1 cellular context compared by ENCODE assay signal in the genomic region with DNA sequence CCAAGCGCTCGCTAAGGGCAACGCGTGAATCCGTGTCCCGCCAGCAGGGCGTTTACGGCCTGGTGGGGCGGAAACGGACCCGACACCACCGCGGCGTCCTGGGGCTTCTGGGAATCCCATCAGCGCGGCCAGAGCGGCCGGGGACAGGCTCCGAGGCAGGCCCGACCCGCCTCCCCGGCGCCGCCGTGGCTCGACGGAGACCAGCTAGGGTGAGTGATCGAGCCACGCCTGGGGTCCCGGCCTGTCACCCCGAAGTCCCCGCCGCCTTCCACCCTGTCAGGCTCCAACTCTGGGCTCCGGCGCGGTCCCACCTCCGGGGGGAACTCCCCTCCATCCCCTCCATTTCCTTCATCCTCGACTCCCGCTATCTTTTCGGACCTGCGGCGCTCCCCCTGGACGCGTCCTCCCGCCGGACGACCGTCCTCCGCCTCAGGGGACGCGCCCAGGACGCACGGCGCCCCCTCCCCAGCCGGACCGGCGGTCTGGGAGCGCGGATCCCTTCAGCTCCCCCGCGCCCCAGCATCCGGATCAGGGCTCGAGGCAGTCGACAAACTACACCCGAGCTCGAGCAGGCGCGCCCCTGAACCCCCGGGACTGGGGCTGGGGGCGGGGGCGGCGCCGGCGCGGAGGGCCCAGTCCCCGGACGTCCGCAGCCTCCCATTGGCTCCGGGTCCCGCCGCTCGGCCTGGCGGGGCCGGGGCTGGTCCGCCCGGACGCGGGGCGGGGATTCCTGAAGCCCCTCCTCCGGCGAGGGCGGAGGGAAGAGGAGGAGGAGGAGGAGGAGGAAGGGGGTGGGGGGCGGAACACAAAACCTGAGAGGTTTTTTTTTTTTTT.
TF ChIP-seq lines count a peak whose summit lies in the region.

No MANE protein-coding gene starts in this region.

TF ChIP-seq in K562, 482 proteins besides CTCF, POLR2A, EP300 and RAD21 (continued from another document and continues in another):
- TF ChIP-seq, protein P1, sequence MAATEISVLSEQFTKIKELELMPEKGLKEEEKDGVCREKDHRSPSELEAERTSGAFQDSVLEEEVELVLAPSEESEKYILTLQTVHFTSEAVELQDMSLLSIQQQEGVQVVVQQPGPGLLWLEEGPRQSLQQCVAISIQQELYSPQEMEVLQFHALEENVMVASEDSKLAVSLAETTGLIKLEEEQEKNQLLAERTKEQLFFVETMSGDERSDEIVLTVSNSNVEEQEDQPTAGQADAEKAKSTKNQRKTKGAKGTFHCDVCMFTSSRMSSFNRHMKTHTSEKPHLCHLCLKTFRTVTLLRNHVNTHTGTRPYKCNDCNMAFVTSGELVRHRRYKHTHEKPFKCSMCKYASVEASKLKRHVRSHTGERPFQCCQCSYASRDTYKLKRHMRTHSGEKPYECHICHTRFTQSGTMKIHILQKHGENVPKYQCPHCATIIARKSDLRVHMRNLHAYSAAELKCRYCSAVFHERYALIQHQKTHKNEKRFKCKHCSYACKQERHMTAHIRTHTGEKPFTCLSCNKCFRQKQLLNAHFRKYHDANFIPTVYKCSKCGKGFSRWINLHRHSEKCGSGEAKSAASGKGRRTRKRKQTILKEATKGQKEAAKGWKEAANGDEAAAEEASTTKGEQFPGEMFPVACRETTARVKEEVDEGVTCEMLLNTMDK (IDR thresholded peaks at IDR 0.05; ENCODE audit: borderline replicate concordance, insufficient read depth, low read depth, low read length, poor library complexity, severe bottlenecking) = peak; percentile 24
- TF ChIP-seq ZNF253 (CRISPR knock-in tag; conservative IDR thresholded peaks at IDR 0.05) (no peak), ELF1 (tag; IDR thresholded peaks at IDR 0.05) (no peak), BCOR (IDR thresholded peaks at IDR 0.05) (0 out of 2 replicates have a peak, but pooled peaks have one; percentile 41), CBX8 (IDR thresholded peaks at IDR 0.05; ENCODE audit: borderline replicate concordance, extremely low read depth, low read depth, low read length, poor library complexity, severe bottlenecking) (no peak), KHSRP (IDR thresholded peaks at IDR 0.05) (no peak), U2AF2 (optimal IDR thresholded peaks at IDR 0.05; ENCODE audit: low read depth, low read length) (no peak), ZNF785 (CRISPR knock-in tag; IDR thresholded peaks at IDR 0.05) (no peak), SAFB2 (IDR thresholded peaks at IDR 0.05; ENCODE audit: borderline replicate concordance, low read depth, low read length, severe bottlenecking) (no peak), CCNT2 (IDR thresholded peaks at IDR 0.05; ENCODE audit: borderline replicate concordance, extremely low read depth, insufficient read length, low read depth, low read length) (peak; percentile 71), NBN (IDR thresholded peaks at IDR 0.05; ENCODE audit: low read depth) (no peak), PRMT5 (CRISPR knock-in tag; IDR thresholded peaks at IDR 0.05) (no peak; the same call in 1 of the 2 replicates), ZSCAN29 (IDR thresholded peaks at IDR 0.05) (no peak; the same call in 1 of the 2 replicates), POLR3G (IDR thresholded peaks at IDR 0.05; ENCODE audit: extremely low read depth, insufficient read length, insufficient replicate concordance) (no peak), MCM5 (IDR thresholded peaks at IDR 0.05; ENCODE audit: low read depth) (no peak), CBX2 (IDR thresholded peaks at IDR 0.05; ENCODE audit: insufficient read depth, low read length, poor library complexity, severe bottlenecking) (no peak), ESRRB (CRISPR knock-in tag; IDR thresholded peaks at IDR 0.05; ENCODE audit: borderline replicate concordance) (no peak), CHCHD3 (CRISPR knock-in tag; IDR thresholded peaks at IDR 0.05) (no peak), RB1 (IDR thresholded peaks at IDR 0.05; ENCODE audit: low read depth) (peak; percentile 72), NR2C1 (IDR thresholded peaks at IDR 0.05) (no peak), NR2C1 (tag; IDR thresholded peaks at IDR 0.05) (no peak), TCF7L2 (IDR thresholded peaks at IDR 0.05; ENCODE audit: low read depth, low read length) (no peak), RAD51 (IDR thresholded peaks at IDR 0.05; ENCODE audit: borderline replicate concordance, low read depth) (no peak)
- TF ChIP-seq, protein P2, sequence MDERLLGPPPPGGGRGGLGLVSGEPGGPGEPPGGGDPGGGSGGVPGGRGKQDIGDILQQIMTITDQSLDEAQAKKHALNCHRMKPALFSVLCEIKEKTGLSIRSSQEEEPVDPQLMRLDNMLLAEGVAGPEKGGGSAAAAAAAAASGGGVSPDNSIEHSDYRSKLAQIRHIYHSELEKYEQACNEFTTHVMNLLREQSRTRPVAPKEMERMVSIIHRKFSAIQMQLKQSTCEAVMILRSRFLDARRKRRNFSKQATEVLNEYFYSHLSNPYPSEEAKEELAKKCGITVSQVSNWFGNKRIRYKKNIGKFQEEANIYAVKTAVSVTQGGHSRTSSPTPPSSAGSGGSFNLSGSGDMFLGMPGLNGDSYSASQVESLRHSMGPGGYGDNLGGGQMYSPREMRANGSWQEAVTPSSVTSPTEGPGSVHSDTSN (CRISPR knock-in tag; IDR thresholded peaks at IDR 0.05; ENCODE audit: low read depth) = peak; percentile 76
- TF ChIP-seq, protein P2 (tag; conservative IDR thresholded peaks at IDR 0.05; ENCODE audit: low read depth) = peak; percentile 51; the same call in 1 of the 2 replicates
- TF ChIP-seq, protein P3, sequence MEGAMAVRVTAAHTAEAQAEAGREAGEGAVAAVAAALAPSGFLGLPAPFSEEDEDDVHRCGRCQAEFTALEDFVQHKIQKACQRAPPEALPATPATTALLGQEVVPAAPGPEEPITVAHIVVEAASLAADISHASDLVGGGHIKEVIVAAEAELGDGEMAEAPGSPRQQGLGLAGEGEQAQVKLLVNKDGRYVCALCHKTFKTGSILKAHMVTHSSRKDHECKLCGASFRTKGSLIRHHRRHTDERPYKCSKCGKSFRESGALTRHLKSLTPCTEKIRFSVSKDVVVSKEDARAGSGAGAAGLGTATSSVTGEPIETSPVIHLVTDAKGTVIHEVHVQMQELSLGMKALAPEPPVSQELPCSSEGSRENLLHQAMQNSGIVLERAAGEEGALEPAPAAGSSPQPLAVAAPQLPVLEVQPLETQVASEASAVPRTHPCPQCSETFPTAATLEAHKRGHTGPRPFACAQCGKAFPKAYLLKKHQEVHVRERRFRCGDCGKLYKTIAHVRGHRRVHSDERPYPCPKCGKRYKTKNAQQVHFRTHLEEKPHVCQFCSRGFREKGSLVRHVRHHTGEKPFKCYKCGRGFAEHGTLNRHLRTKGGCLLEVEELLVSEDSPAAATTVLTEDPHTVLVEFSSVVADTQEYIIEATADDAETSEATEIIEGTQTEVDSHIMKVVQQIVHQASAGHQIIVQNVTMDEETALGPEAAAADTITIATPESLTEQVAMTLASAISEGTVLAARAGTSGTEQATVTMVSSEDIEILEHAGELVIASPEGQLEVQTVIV (CRISPR knock-in tag; IDR thresholded peaks at IDR 0.05; ENCODE audit: borderline replicate concordance) = no peak
- TF ChIP-seq, protein P4, sequence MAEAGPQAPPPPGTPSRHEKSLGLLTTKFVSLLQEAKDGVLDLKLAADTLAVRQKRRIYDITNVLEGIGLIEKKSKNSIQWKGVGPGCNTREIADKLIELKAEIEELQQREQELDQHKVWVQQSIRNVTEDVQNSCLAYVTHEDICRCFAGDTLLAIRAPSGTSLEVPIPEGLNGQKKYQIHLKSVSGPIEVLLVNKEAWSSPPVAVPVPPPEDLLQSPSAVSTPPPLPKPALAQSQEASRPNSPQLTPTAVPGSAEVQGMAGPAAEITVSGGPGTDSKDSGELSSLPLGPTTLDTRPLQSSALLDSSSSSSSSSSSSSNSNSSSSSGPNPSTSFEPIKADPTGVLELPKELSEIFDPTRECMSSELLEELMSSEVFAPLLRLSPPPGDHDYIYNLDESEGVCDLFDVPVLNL (CRISPR knock-in tag; IDR thresholded peaks at IDR 0.05; ENCODE audit: low read depth) = no peak
- TF ChIP-seq, protein P5, sequence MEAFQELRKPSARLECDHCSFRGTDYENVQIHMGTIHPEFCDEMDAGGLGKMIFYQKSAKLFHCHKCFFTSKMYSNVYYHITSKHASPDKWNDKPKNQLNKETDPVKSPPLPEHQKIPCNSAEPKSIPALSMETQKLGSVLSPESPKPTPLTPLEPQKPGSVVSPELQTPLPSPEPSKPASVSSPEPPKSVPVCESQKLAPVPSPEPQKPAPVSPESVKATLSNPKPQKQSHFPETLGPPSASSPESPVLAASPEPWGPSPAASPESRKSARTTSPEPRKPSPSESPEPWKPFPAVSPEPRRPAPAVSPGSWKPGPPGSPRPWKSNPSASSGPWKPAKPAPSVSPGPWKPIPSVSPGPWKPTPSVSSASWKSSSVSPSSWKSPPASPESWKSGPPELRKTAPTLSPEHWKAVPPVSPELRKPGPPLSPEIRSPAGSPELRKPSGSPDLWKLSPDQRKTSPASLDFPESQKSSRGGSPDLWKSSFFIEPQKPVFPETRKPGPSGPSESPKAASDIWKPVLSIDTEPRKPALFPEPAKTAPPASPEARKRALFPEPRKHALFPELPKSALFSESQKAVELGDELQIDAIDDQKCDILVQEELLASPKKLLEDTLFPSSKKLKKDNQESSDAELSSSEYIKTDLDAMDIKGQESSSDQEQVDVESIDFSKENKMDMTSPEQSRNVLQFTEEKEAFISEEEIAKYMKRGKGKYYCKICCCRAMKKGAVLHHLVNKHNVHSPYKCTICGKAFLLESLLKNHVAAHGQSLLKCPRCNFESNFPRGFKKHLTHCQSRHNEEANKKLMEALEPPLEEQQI (IDR thresholded peaks at IDR 0.05) = no peak
- TF ChIP-seq, protein P6, sequence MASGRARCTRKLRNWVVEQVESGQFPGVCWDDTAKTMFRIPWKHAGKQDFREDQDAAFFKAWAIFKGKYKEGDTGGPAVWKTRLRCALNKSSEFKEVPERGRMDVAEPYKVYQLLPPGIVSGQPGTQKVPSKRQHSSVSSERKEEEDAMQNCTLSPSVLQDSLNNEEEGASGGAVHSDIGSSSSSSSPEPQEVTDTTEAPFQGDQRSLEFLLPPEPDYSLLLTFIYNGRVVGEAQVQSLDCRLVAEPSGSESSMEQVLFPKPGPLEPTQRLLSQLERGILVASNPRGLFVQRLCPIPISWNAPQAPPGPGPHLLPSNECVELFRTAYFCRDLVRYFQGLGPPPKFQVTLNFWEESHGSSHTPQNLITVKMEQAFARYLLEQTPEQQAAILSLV (tag; IDR thresholded peaks at IDR 0.05) = no peak
- TF ChIP-seq, protein P7, sequence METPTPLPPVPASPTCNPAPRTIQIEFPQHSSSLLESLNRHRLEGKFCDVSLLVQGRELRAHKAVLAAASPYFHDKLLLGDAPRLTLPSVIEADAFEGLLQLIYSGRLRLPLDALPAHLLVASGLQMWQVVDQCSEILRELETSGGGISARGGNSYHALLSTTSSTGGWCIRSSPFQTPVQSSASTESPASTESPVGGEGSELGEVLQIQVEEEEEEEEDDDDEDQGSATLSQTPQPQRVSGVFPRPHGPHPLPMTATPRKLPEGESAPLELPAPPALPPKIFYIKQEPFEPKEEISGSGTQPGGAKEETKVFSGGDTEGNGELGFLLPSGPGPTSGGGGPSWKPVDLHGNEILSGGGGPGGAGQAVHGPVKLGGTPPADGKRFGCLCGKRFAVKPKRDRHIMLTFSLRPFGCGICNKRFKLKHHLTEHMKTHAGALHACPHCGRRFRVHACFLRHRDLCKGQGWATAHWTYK (CRISPR knock-in tag; IDR thresholded peaks at IDR 0.05) = no peak
- TF ChIP-seq, protein P8, sequence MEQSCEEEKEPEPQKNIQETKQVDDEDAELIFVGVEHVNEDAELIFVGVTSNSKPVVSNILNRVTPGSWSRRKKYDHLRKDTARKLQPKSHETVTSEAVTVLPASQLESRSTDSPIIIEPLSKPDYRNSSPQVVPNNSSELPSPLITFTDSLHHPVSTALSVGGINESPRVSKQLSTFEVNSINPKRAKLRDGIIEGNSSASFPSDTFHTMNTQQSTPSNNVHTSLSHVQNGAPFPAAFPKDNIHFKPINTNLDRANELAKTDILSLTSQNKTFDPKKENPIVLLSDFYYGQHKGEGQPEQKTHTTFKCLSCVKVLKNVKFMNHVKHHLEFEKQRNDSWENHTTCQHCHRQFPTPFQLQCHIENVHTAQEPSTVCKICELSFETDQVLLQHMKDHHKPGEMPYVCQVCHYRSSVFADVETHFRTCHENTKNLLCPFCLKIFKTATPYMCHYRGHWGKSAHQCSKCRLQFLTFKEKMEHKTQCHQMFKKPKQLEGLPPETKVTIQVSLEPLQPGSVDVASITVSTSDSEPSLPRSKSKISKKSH (CRISPR knock-in tag; IDR thresholded peaks at IDR 0.05) = no peak
- TF ChIP-seq, protein P9, sequence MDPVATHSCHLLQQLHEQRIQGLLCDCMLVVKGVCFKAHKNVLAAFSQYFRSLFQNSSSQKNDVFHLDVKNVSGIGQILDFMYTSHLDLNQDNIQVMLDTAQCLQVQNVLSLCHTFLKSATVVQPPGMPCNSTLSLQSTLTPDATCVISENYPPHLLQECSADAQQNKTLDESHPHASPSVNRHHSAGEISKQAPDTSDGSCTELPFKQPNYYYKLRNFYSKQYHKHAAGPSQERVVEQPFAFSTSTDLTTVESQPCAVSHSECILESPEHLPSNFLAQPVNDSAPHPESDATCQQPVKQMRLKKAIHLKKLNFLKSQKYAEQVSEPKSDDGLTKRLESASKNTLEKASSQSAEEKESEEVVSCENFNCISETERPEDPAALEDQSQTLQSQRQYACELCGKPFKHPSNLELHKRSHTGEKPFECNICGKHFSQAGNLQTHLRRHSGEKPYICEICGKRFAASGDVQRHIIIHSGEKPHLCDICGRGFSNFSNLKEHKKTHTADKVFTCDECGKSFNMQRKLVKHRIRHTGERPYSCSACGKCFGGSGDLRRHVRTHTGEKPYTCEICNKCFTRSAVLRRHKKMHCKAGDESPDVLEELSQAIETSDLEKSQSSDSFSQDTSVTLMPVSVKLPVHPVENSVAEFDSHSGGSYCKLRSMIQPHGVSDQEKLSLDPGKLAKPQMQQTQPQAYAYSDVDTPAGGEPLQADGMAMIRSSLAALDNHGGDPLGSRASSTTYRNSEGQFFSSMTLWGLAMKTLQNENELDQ (CRISPR knock-in tag; IDR thresholded peaks at IDR 0.05; ENCODE audit: borderline replicate concordance) = no peak
- TF ChIP-seq, protein P10, sequence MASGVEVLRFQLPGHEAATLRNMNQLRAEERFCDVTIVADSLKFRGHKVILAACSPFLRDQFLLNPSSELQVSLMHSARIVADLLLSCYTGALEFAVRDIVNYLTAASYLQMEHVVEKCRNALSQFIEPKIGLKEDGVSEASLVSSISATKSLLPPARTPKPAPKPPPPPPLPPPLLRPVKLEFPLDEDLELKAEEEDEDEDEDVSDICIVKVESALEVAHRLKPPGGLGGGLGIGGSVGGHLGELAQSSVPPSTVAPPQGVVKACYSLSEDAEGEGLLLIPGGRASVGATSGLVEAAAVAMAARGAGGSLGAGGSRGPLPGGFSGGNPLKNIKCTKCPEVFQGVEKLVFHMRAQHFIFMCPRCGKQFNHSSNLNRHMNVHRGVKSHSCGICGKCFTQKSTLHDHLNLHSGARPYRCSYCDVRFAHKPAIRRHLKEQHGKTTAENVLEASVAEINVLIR (CRISPR knock-in tag; IDR thresholded peaks at IDR 0.05) = no peak
